In genomic region chr9:78365979-78366697, GRCh38 we compare ENCODE assay signal across 9 cellular contexts.
A peak's percentile ranks its signal among the peaks of the same experiment; 100 is the strongest.
DNase-seq lines count a peak whose midpoint lies in the region; ATAC-seq and TF ChIP-seq lines count a peak whose summit lies in the region.
"Had no signal": no experiment of that assay in that cellular context is flagged by ENCODE, and none has a peak within 500 bp of the region (broad histone marks: within the 10 kb centered on the region; RNA-seq: fewer than 3 reads in every experiment).

No MANE protein-coding gene starts in this region.

- ATAC-seq in HG03097 (IDR thresholded peaks at IDR 0.05; ENCODE audit: low FRiP score, unreplicated experiment): no peak
- no peak for ATAC-seq in GM18520 (IDR thresholded peaks at IDR 0.05; ENCODE audit: unreplicated experiment)
- ATAC-seq: left ventricle myocardium superior had no signal

- 40 to 49% (median 43%) methylated on average over 4 of the region's 4 CpGs for WGBS in stomach, 5 donors

- DNase-seq in NCI-H510A treated with DMSO at 0.1 percent for 48 hours (lab: John Stamatoyannopoulos, UW) (peak; percentile 31), NCI-H510A (lab: John Stamatoyannopoulos, UW) (no peak), NCI-H748 (lab: John Stamatoyannopoulos, UW; ENCODE audit: unreplicated experiment) (peak; percentile 27), epithelial cell of proximal tubule (ENCODE audit: low read depth) (no peak), stomach (no peak), NCI-H187 treated with DMSO at 0.1 percent for 48 hours (lab: John Stamatoyannopoulos, UW) (no peak)
- DNase-seq: left ventricle myocardium superior had no signal

- H3K9me3 ChIP-seq in stomach: no peaks in the 10 kb centered on the region

- TF ChIP-seq POLR2A in stomach (IDR thresholded peaks at IDR 0.05): no peak

- no peak for TF ChIP-seq EP300 in stomach (IDR thresholded peaks at IDR 0.05)

- peaks cover 0 to 13% (median under 1%) of the 10 kb centered on the region in 4 donors for H3K4me1 ChIP-seq in stomach

- intact Hi-C loops in stomach (cut with DNase I; ENCODE audit: low total_unique reads): no loop called here

- no peaks in the 10 kb centered on the region for H3K36me3 ChIP-seq in stomach

- H3K4me3 ChIP-seq in epithelial cell of proximal tubule (ENCODE audit: low read depth, low read length) (no peak overlapping the region), stomach (no peak overlapping the region)

- no peak overlapping the region for H3K27ac ChIP-seq in stomach

- H3K27me3 ChIP-seq in stomach: no peaks in the 10 kb centered on the region

- TF ChIP-seq CTCF in epithelial cell of proximal tubule (conservative IDR thresholded peaks at IDR 0.05; ENCODE audit: low read depth, low read length): peak; percentile 70
- peak in 5 of 7 experiments; percentile 26 to 67 (median 49) for TF ChIP-seq CTCF in stomach (IDR thresholded peaks at IDR 0.05)

Comparison
In these comparisons a context has a peak if more than half of its experiments do, and no peak if none do; other contexts are left out.
1. DNase-seq: peak in NCI-H510A treated with DMSO at 0.1 percent for 48 hours (single experiment) and NCI-H748 (single experiment); none in NCI-H510A (single experiment), epithelial cell of proximal tubule (single experiment), stomach (single experiment) and NCI-H187 treated with DMSO at 0.1 percent for 48 hours (single experiment).